ENCODE assay signal across 20 cellular contexts in the genomic region with DNA sequence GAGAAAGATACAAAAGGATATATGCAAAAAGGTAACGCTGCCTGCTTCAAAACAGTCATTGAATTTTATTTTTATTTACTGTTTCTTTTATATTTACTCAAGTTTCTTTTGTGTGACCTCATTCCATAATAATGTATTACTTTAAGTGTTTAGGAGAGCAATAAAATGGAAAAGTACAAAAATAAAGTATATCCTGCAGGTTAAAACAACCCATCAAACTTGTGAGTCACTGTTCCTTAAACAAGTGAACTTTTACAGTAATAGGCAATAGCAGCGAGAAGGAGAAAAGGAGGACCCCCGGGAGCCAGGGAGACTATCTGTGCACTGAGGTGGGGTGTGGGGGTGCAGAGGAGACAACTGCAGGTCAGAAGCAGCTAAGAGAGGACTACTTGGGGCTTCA.
"Had no signal": no experiment of that assay in that cellular context is flagged by ENCODE, and none has a peak within 500 bp of the region (broad histone marks: within the 10 kb centered on the region; RNA-seq: fewer than 3 reads in every experiment).

No MANE protein-coding gene starts in this region.

- H3K27ac ChIP-seq: KMS-11, SJSA1, SK-N-MC had no signal

- H3K9ac ChIP-seq: KMS-11 had no signal

- H3K4me2 ChIP-seq: KMS-11 had no signal

- H3K9me3 ChIP-seq: SJSA1 had no signal

- DNase-seq: Kasumi-1, MM.1S, NCI-H1092 treated with DMSO at 0.1 percent for 48 hours, NCI-H1436, NCI-H187, NCI-H2029, NCI-H2081 treated with DMSO at 0.1 percent for 48 hours, NCI-H2171, NCI-H226, NCI-H446, NCI-H510A, NCI-H524 treated with DMSO at 0.1 percent for 48 hours, NCI-H69, NCI-H774, Right ventricle myocardium superior, SIG-M5 had no signal

- H3K27me3 ChIP-seq: SJSA1 had no signal

- H3K36me3 ChIP-seq: SJSA1 had no signal

- ATAC-seq: Panc1 had no signal

- H3K4me3 ChIP-seq: SJSA1, SK-N-MC had no signal
